ENCODE assay signal across 11 cellular contexts in genomic region chr1:28973850-28974841, GRCh38. TPM values are rescaled to one million over a fixed set of nuclear protein-coding genes. Genes with fewer than 3 reads are reported as not detected.
DNase-seq lines count a peak whose midpoint lies in the region; ATAC-seq and TF ChIP-seq lines count a peak whose summit lies in the region.
"Had no signal": no experiment of that assay in that cellular context is flagged by ENCODE, and none has a peak within 500 bp of the region (broad histone marks: within the 10 kb centered on the region; RNA-seq: fewer than 3 reads in every experiment).

No MANE protein-coding gene starts in this region.

- H2AFZ ChIP-seq in Karpas-422 (ENCODE audit: low read length): no peak overlapping the region

- peak overlapping the region; percentile 63 for H3K9ac ChIP-seq in SK-N-MC (ENCODE audit: insufficient read length)
- H3K9ac ChIP-seq in Karpas-422 (ENCODE audit: low read length): no peak overlapping the region

- no peaks in the 10 kb centered on the region for H3K79me2 ChIP-seq in Karpas-422 (ENCODE audit: low read length)

- intact Hi-C loops in activated CD4-positive, alpha-beta T cell treated with anti-CD3 and anti-CD28 coated beads for 36 hours (cut with DNase I, micrococcal nuclease): loop anchor here (2.0 kb wide), 2 partner anchors 59 to 87 kb away; partner anchors contain the start of gene EPB41 (in 1 of the 2)

- H3K27me3 ChIP-seq in Karpas-422 (ENCODE audit: low read length): no peaks in the 10 kb centered on the region

- no peaks in the 10 kb centered on the region for H3K9me2 ChIP-seq in Karpas-422 (replicated peaks; ENCODE audit: insufficient read depth, low read length)

- DNase-seq in activated CD4-positive, alpha-beta T cell treated with anti-CD3 and anti-CD28 coated beads for 36 hours: no peak
- no peak for DNase-seq in activated CD4-positive, alpha-beta T cell treated with anti-CD3 and anti-CD28 coated beads, Interleukin-2, amount 50 U/mL, for 48 hours
- DNase-seq in SK-N-MC (ENCODE audit: low read depth, low spot score): peak; percentile 59
- DNase-seq in fibroblast of the aortic adventitia (ENCODE audit: low read depth): peak; percentile 66
- DNase-seq in stromal cell of bone marrow (ENCODE audit: low read depth): peak; percentile 48
- no peak for DNase-seq in Karpas-422
- no peak for DNase-seq in HEK293T (ENCODE audit: extremely low spot score)
- no peak for DNase-seq in ureter (ENCODE audit: low spot score)
- DNase-seq: naive B cell; NCI-H1092 treated with DMSO at 0.1 percent for 48 hours; stimulated activated naive CD4-positive, alpha-beta T cell treated with Interleukin-2 at 50 U/mL for 16 hours had no signal

- 0 out of 2 replicates have a peak, but pooled peaks cover 10% of the 10 kb centered on the region for H4K20me1 ChIP-seq in Karpas-422 (ENCODE audit: insufficient read depth, low read depth, low read length)

- H3K4me3 Mint-ChIP-seq in activated CD4-positive, alpha-beta T cell treated with anti-CD3 and anti-CD28 coated beads for 36 hours: no peak overlapping the region
- H3K4me3 Mint-ChIP-seq: naive B cell had no signal

- H3K9me3 Mint-ChIP-seq in activated CD4-positive, alpha-beta T cell treated with anti-CD3 and anti-CD28 coated beads for 36 hours (ENCODE audit: low read depth): no peaks in the 10 kb centered on the region
- H3K9me3 Mint-ChIP-seq: naive B cell had no signal

- H3K27ac Mint-ChIP-seq in activated CD4-positive, alpha-beta T cell treated with anti-CD3 and anti-CD28 coated beads for 36 hours: peak overlapping the region; percentile 35

- no peak for TF ChIP-seq CTCF in fibroblast of the aortic adventitia (IDR thresholded peaks at IDR 0.05; ENCODE audit: insufficient read depth, low read length)

- peaks cover 76% of the 10 kb centered on the region for H3K4me1 Mint-ChIP-seq in activated CD4-positive, alpha-beta T cell treated with anti-CD3 and anti-CD28 coated beads for 36 hours

- peaks cover 22% of the 10 kb centered on the region for H3K36me3 Mint-ChIP-seq in activated CD4-positive, alpha-beta T cell treated with anti-CD3 and anti-CD28 coated beads for 36 hours (ENCODE audit: low read depth)
- H3K36me3 Mint-ChIP-seq: naive B cell had no signal

- H3K36me3 ChIP-seq in SK-N-MC (ENCODE audit: insufficient read depth, low read length) (peaks cover 12% of the 10 kb centered on the region; the same call in 1 of the 2 replicates), Karpas-422 (ENCODE audit: insufficient read depth, low read length) (no peaks in the 10 kb centered on the region)

- H3K9me3 ChIP-seq in SK-N-MC (ENCODE audit: low read depth, low read length): no peaks in the 10 kb centered on the region
- H3K9me3 ChIP-seq in Karpas-422 (ENCODE audit: low read length): no peaks in the 10 kb centered on the region

- CTCF ChIA-PET in activated CD4-positive, alpha-beta T cell treated with anti-CD3 and anti-CD28 coated beads for 36 hours (lab: Charles Lee): interaction anchor here (1.1 to 2.2 kb wide), 3 partner anchors 10 to 92 kb away, joined by 4 to 13 read pairs (median 5); no protein-coding TSS in a partner anchor
- CTCF ChIA-PET in HEK293T (lab: Yijun Ruan, JAX): interaction anchor here (0.6 to 0.7 kb wide), 2 partner anchors 10 to 223 kb away, joined by 3 read pairs; no protein-coding TSS in a partner anchor

- POLR2A ChIA-PET in activated CD4-positive, alpha-beta T cell treated with anti-CD3 and anti-CD28 coated beads for 36 hours (lab: Charles Lee): no interaction called here
- POLR2A ChIA-PET in HEK293T (lab: Yijun Ruan, JAX): no interaction called here

- H3K4me2 ChIP-seq in Karpas-422 (ENCODE audit: low read depth, low read length, poor library complexity, severe bottlenecking): no peak overlapping the region

- peaks cover 8% of the 10 kb centered on the region for H3K4me1 ChIP-seq in Karpas-422 (ENCODE audit: low read length)

- H3K27ac ChIP-seq in SK-N-MC (peak overlapping the region; percentile 97), Karpas-422 (ENCODE audit: low read length) (no peak overlapping the region)

- H3K4me3 ChIP-seq in SK-N-MC (peak overlapping the region; percentile 59), fibroblast of the aortic adventitia (ENCODE audit: low read depth, low read length) (no peak overlapping the region), Karpas-422 (ENCODE audit: low read length) (no peak overlapping the region)

- H3K27me3 Mint-ChIP-seq in activated CD4-positive, alpha-beta T cell treated with anti-CD3 and anti-CD28 coated beads for 36 hours: no peaks in the 10 kb centered on the region
- H3K27me3 Mint-ChIP-seq: naive B cell had no signal

- no peak for ATAC-seq in activated CD4-positive, alpha-beta T cell treated with anti-CD3 and anti-CD28 coated beads for 36 hours

TF ChIP-seq in HEK293T, 16 proteins besides CTCF, POLR2A, EP300 and RAD21:
- TF ChIP-seq SUZ12 (IDR thresholded peaks at IDR 0.05) (no peak), ARNT (IDR thresholded peaks at IDR 0.05) (no peak), NFRKB (IDR thresholded peaks at IDR 0.05) (no peak), FOXK2 (IDR thresholded peaks at IDR 0.05) (no peak)

RNA-seq across cellular contexts. Expression of gene EPB41, which starts 59.8 kb away (rescaled TPM):
- 100 to 1,000 TPM in 1 of 2 experiments, 10 to 100 TPM in 1; 75.5 to 130 TPM for total RNA-seq in activated CD4-positive, alpha-beta T cell treated with anti-CD3 and anti-CD28 coated beads for 36 hours
- total RNA-seq in fibroblast of the aortic adventitia (ENCODE audit: low replicate concordance) (31.8 and 42.9 TPM in 2 replicates), ureter (109 TPM)
- total RNA-seq in Karpas-422 (2014; rRNA removed; shearing (Covaris generic); ENCODE audit: low replicate concordance): 17.3 and 17.5 TPM in 2 replicates

Comparison
In these comparisons a context has a peak if more than half of its experiments do, and no peak if none do; other contexts are left out.
1. DNase-seq: peak in SK-N-MC (single experiment), fibroblast of the aortic adventitia (single experiment) and stromal cell of bone marrow (single experiment); none in activated CD4-positive, alpha-beta T cell treated with anti-CD3 and anti-CD28 coated beads for 36 hours (single experiment), activated CD4-positive, alpha-beta T cell treated with anti-CD3 and anti-CD28 coated beads, Interleukin-2, amount 50 U/mL, for 48 hours (0 of 2), Karpas-422 (single experiment), HEK293T (single experiment) and ureter (single experiment).